Comparison of ENCODE assay signal across 8 cellular contexts in the genomic region with DNA sequence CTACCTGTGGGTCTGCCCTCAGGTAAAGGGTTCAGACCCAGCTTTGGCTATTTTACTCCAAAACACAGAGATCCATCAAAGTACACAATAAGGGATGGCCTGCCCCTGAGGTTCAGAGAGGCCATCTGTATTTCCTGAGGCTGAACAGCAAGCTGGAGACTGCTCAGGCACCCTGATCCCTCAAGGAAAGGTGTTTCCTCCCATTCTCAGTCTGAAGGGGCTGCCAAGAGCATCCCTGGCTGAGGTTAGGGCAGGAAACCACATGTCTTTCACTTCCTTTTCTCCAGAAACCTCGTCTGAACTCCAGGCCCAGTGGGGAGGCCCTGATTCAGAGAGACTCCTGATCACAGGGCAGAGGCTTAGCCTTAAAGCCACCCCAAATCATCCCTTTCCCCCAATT. TPM values are rescaled to one million over a fixed set of nuclear protein-coding genes. Genes with fewer than 3 reads are reported as not detected.
DNase-seq lines count a peak whose midpoint lies in the region; ATAC-seq, FAIRE-seq and TF ChIP-seq lines count a peak whose summit lies in the region.

No MANE protein-coding gene starts in this region.

- no peaks in the 10 kb centered on the region for H3K27me3 ChIP-seq in BLaER1
- no peaks in the 10 kb centered on the region for H3K27me3 ChIP-seq in keratinocyte (ENCODE audit: control insufficient read depth, extremely low read depth, insufficient read depth, low read length)
- no peaks in the 10 kb centered on the region for H3K27me3 ChIP-seq in suprapubic skin

- H4K20me1 ChIP-seq in BLaER1 (peaks cover 28% of the 10 kb centered on the region), keratinocyte (ENCODE audit: control insufficient read depth, extremely low read depth, insufficient read depth, low read length) (no peaks in the 10 kb centered on the region)

- H3K79me2 ChIP-seq in keratinocyte (ENCODE audit: control insufficient read depth, insufficient read depth, low read length): peaks cover 47% of the 10 kb centered on the region

- TF ChIP-seq CTCF in HFF-Myc (IDR thresholded peaks at IDR 0.05; ENCODE audit: low read depth, low read length, missing control alignments) (no peak), keratinocyte (optimal IDR thresholded peaks at IDR 0.05 in 1 of 3, IDR thresholded peaks at IDR 0.05 in 1 of 3, conservative IDR thresholded peaks at IDR 0.05 in 1 of 3; ENCODE audit: extremely low read depth in 1 of 3, insufficient read depth in 2 of 3, low read length in 3 of 3) (no peak), suprapubic skin (IDR thresholded peaks at IDR 0.05) (no peak)

- peak overlapping the region; percentile 87; the same call in 1 of the 2 replicates for H3K27ac ChIP-seq in BLaER1
- H3K27ac ChIP-seq in keratinocyte (ENCODE audit: control insufficient read depth, insufficient read depth, low read length): no peak overlapping the region
- peak overlapping the region; percentile 19 for H3K27ac ChIP-seq in suprapubic skin

- peak overlapping the region; percentile 44; the same call in 1 of the 2 replicates for H3K9ac ChIP-seq in BLaER1
- H3K9ac ChIP-seq in keratinocyte (ENCODE audit: control insufficient read depth, extremely low read depth, insufficient read depth, low read length): peak overlapping the region; percentile 81

- H3K9me1 ChIP-seq in keratinocyte (ENCODE audit: control insufficient read depth, extremely low read depth, insufficient read depth, low read length): peaks cover 2% of the 10 kb centered on the region

- H3K4me2 ChIP-seq in BLaER1: peak overlapping the region; percentile 98
- H3K4me2 ChIP-seq in keratinocyte (ENCODE audit: control insufficient read depth, extremely low read depth, insufficient read depth, low read depth, low read length): peak overlapping the region; percentile 66

- H3K36me3 Mint-ChIP-seq in activated T-cell treated with anti-CD3 and anti-CD28 coated beads, Interleukin-2, amount 50 U/mL, for 72 hours (ENCODE audit: insufficient read depth in 2 of 2): no peaks in the 10 kb centered on the region

- H3K4me3 ChIP-seq in BLaER1 (peak overlapping the region; percentile 84; the same call in 1 of the 2 replicates), HFF-Myc (replicated peaks; ENCODE audit: low read depth, low read length) (peak overlapping the region; percentile 86), keratinocyte (ENCODE audit: control insufficient read depth in 2 of 3, extremely low read depth in 1 of 3, insufficient read depth in 2 of 3, low read depth in 1 of 3, low read length in 3 of 3) (peak overlapping the region; percentile 74 to 87 (median 82)), suprapubic skin (peak overlapping the region; percentile 76)

- FAIRE-seq in keratinocyte (lab: Jason Lieb, UNC): no peak

- ATAC-seq in activated T-cell treated with anti-CD3 and anti-CD28 coated beads, Interleukin-2, amount 50 U/mL, for 72 hours (replicated peaks in 1 of 2): no peak
- ATAC-seq in HG03025 (IDR thresholded peaks at IDR 0.05; ENCODE audit: low FRiP score, unreplicated experiment): no peak

- DNase-seq in HFF-Myc (ENCODE audit: extremely low read depth, low read depth) (no peak), keratinocyte (ENCODE audit: low read depth, low spot score) (no peak), suprapubic skin (ENCODE audit: low spot score in 2 of 2) (no peak), H4 (ENCODE audit: low spot score) (no peak), NCI-H82 (lab: John Stamatoyannopoulos, UW) (no peak)
- DNase-seq in activated T-cell treated with anti-CD3 and anti-CD28 coated beads, Interleukin-2, amount 50 U/mL, for 72 hours: peak in 1 of 2 donors; percentile 8

- H3K27me3 Mint-ChIP-seq in activated T-cell treated with anti-CD3 and anti-CD28 coated beads, Interleukin-2, amount 50 U/mL, for 72 hours (ENCODE audit: low read depth): peaks cover 4% of the 10 kb centered on the region

- no peaks in the 10 kb centered on the region for H3K9me3 ChIP-seq in BLaER1
- H3K9me3 ChIP-seq in keratinocyte (ENCODE audit: control insufficient read depth, low read depth, low read length): no peaks in the 10 kb centered on the region
- no peaks in the 10 kb centered on the region for H3K9me3 ChIP-seq in suprapubic skin

- no peak for TF ChIP-seq POLR2A in suprapubic skin (IDR thresholded peaks at IDR 0.05)

- H3K36me3 ChIP-seq in BLaER1 (no peaks in the 10 kb centered on the region), keratinocyte (ENCODE audit: control insufficient read depth in 2 of 2, extremely low read depth in 1 of 2, insufficient read depth in 2 of 2, low read length in 2 of 2) (peaks cover 11 to 15% of the 10 kb centered on the region in 2 experiments), suprapubic skin (peaks cover 4% of the 10 kb centered on the region)

- H3K27ac Mint-ChIP-seq in activated T-cell treated with anti-CD3 and anti-CD28 coated beads, Interleukin-2, amount 50 U/mL, for 72 hours: no peak overlapping the region

- peak overlapping the region; percentile 79 to 80 for H3K4me3 Mint-ChIP-seq in activated T-cell treated with anti-CD3 and anti-CD28 coated beads, Interleukin-2, amount 50 U/mL, for 72 hours

- peaks cover 38% of the 10 kb centered on the region for H3K4me1 ChIP-seq in BLaER1
- peaks cover 16% of the 10 kb centered on the region for H3K4me1 ChIP-seq in keratinocyte (ENCODE audit: control insufficient read depth, extremely low read depth, insufficient read depth, low read length)
- H3K4me1 ChIP-seq in suprapubic skin: peaks cover 34% of the 10 kb centered on the region

- peaks cover 20% of the 10 kb centered on the region for H3K4me1 Mint-ChIP-seq in activated T-cell treated with anti-CD3 and anti-CD28 coated beads, Interleukin-2, amount 50 U/mL, for 72 hours (ENCODE audit: low read depth)

- H2AFZ ChIP-seq in keratinocyte (ENCODE audit: control insufficient read depth, low read length): no peak overlapping the region

- H3K9me3 Mint-ChIP-seq in activated T-cell treated with anti-CD3 and anti-CD28 coated beads, Interleukin-2, amount 50 U/mL, for 72 hours: no peaks in the 10 kb centered on the region

- 0% methylated on average over 1 of the region's 1 CpG for WGBS in suprapubic skin

- dilution Hi-C loops in keratinocyte (cut with MboI; ENCODE audit: extremely low pct_ligation_motif_present, low sequenced_read_pairs): no loop called here

- TF ChIP-seq EP300 in suprapubic skin (IDR thresholded peaks at IDR 0.05): no peak

RNA-seq across cellular contexts. Expression of a gene that starts 1.5 kb away (rescaled TPM):
- total RNA-seq in activated T-cell treated with anti-CD3 and anti-CD28 coated beads, Interleukin-2, amount 50 U/mL, for 72 hours: 1 to 10 TPM; 5.4 TPM
- 14.8 to 22.2 TPM (median 17.0 TPM) in 3 replicates for polyA plus RNA-seq in keratinocyte
- 16.7 TPM for polyA plus RNA-seq in keratinocyte (2011; ENCODE audit: low read depth)
- polyA plus RNA-seq in keratinocyte (2011; cell fraction: cytosol; rRNA removed): 19.4 and 24.5 TPM in 2 replicates
- 35.8 and 47.6 TPM in 2 replicates for polyA plus RNA-seq in keratinocyte (2011; cell fraction: nucleus; rRNA removed)
- 17.3 and 25.3 TPM in 2 replicates for polyA plus RNA-seq in keratinocyte (2012; ENCODE audit: low replicate concordance)
- polyA minus RNA-seq in keratinocyte: 8.0 to 15.6 TPM (median 12.4 TPM) in 3 replicates
- polyA minus RNA-seq in keratinocyte (2011; cell fraction: cytosol; rRNA and poly(A)+ RNA removed): 25.7 TPM
- 11.1 and 16.1 TPM in 2 replicates for polyA minus RNA-seq in keratinocyte (2011; cell fraction: nucleus; rRNA and poly(A)+ RNA removed)
- 10 to 100 TPM; 16.4 to 36.2 (median 24.2) TPM for total RNA-seq in suprapubic skin
- 5.0 and 10.8 TPM in 2 replicates for total RNA-seq in H4 (2014; rRNA removed; shearing (Covaris generic))

RNA-seq across cellular contexts. Expression of a gene that starts 52.3 kb away (rescaled TPM):
- total RNA-seq in activated T-cell treated with anti-CD3 and anti-CD28 coated beads, Interleukin-2, amount 50 U/mL, for 72 hours: 100 to 1,000 TPM; 177 to 192 TPM
- 157 to 245 TPM (median 190 TPM) in 3 replicates for polyA plus RNA-seq in keratinocyte
- polyA plus RNA-seq in keratinocyte (2011; ENCODE audit: low read depth): 425 TPM
- 160 and 304 TPM in 2 replicates for polyA plus RNA-seq in keratinocyte (2011; cell fraction: cytosol; rRNA removed)
- polyA plus RNA-seq in keratinocyte (2011; cell fraction: nucleus; rRNA removed): 81.4 and 102 TPM in 2 replicates
- polyA plus RNA-seq in keratinocyte (2012; ENCODE audit: low replicate concordance): 176 and 186 TPM in 2 replicates
- polyA minus RNA-seq in keratinocyte: 53.3 to 196 TPM (median 137 TPM) in 3 replicates
- polyA minus RNA-seq in keratinocyte (2011; cell fraction: cytosol; rRNA and poly(A)+ RNA removed): 172 TPM
- polyA minus RNA-seq in keratinocyte (2011; cell fraction: nucleus; rRNA and poly(A)+ RNA removed): 35.8 and 59.5 TPM in 2 replicates
- total RNA-seq in suprapubic skin: 100 to 1,000 TPM in 1 of 4 donors, 10 to 100 TPM in 3; 61.6 to 101 (median 80.8) TPM
- total RNA-seq in H4 (2014; rRNA removed; shearing (Covaris generic)): 286 and 304 TPM in 2 replicates
